Comparison of ENCODE assay signal across 1 cellular context in genomic region chr11:22340803-22341581, GRCh38.
TF ChIP-seq lines count a peak whose summit lies in the region.

No MANE protein-coding gene starts in this region.

TF ChIP-seq in GM12878, 131 proteins besides CTCF, POLR2A, EP300 and RAD21 (continued from another document):
- TF ChIP-seq PBX3 (IDR thresholded peaks at IDR 0.05; ENCODE audit: insufficient replicate concordance, low read depth, low read length) (no peak), MXI1 (IDR thresholded peaks at IDR 0.05; ENCODE audit: low read depth, low read length) (no peak), ZNF207 (IDR thresholded peaks at IDR 0.05; ENCODE audit: borderline replicate concordance) (no peak), MAX (IDR thresholded peaks at IDR 0.05; ENCODE audit: low read depth, low read length) (no peak), MTA2 (IDR thresholded peaks at IDR 0.05; ENCODE audit: low read depth) (no peak), EZH2 (IDR thresholded peaks at IDR 0.05; ENCODE audit: borderline replicate concordance, control insufficient read depth, low read depth, low read length) (no peak), ZNF274 (IDR thresholded peaks at IDR 0.05; ENCODE audit: insufficient read depth, insufficient read length) (no peak), CEBPZ (IDR thresholded peaks at IDR 0.05; ENCODE audit: low read depth, low read length) (no peak)
